19 cellular contexts compared by ENCODE assay signal in the genomic region with DNA sequence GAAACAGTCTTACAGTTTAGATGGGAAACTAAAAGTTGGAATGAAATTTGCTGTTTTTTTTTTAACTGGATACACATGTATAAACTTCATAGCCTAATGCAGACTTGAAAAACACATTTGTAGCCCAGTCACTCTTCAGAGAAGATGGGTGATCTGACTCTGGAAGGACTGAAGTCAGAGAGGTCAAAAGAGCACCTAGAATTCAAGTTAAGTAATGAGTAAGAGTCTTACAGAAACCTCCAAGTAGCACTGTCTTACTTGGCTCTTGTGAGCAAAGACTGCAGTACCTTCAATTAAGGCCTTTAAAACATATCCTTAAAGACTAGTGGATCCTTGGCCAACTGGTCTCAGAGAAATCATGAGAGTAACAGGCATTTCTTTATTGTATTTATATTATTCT. TPM values are rescaled to one million over a fixed set of nuclear protein-coding genes. Genes with fewer than 3 reads are reported as not detected.
A peak's percentile ranks its signal among the peaks of the same experiment; 100 is the strongest.
DNase-seq lines count a peak whose midpoint lies in the region; ATAC-seq, FAIRE-seq and TF ChIP-seq lines count a peak whose summit lies in the region.
"Had no signal": no experiment of that assay in that cellular context is flagged by ENCODE, and none has a peak within 500 bp of the region (broad histone marks: within the 10 kb centered on the region; RNA-seq: fewer than 3 reads in every experiment).

No MANE protein-coding gene starts in this region.

- H3K4me1 Mint-ChIP-seq in activated T-helper 17 cell treated with anti-CD3 and anti-CD28 coated beads, Interleukin-2, amount 50 U/mL, for 72 hours: no peaks in the 10 kb centered on the region
- H3K4me1 Mint-ChIP-seq in stimulated activated effector memory CD8-positive, alpha-beta T cell treated with anti-CD3 and anti-CD28 coated beads, Interleukin-12 subunit alpha, Interleukin-12 subunit beta, amount 100 ng/mL, for 72 hours: no peaks in the 10 kb centered on the region
- H3K4me1 Mint-ChIP-seq: B cell, H9 had no signal

- intact Hi-C loops in uterus (cut with DNase I; ENCODE audit: low total_unique reads): no loop called here

- H3K9me3 Mint-ChIP-seq in activated T-helper 17 cell treated with anti-CD3 and anti-CD28 coated beads, Interleukin-2, amount 50 U/mL, for 72 hours: no peaks in the 10 kb centered on the region
- no peaks in the 10 kb centered on the region for H3K9me3 Mint-ChIP-seq in stimulated activated effector memory CD8-positive, alpha-beta T cell treated with anti-CD3 and anti-CD28 coated beads, Interleukin-12 subunit alpha, Interleukin-12 subunit beta, amount 100 ng/mL, for 72 hours
- H3K9me3 Mint-ChIP-seq: CD4-positive, alpha-beta memory T cell; H9 had no signal

- peaks cover 97% of the 10 kb centered on the region for H3K36me3 Mint-ChIP-seq in activated T-helper 17 cell treated with anti-CD3 and anti-CD28 coated beads, Interleukin-2, amount 50 U/mL, for 72 hours (ENCODE audit: low read depth)
- H3K36me3 Mint-ChIP-seq in stimulated activated effector memory CD8-positive, alpha-beta T cell treated with anti-CD3 and anti-CD28 coated beads, Interleukin-12 subunit alpha, Interleukin-12 subunit beta, amount 100 ng/mL, for 72 hours: peaks cover 97% of the 10 kb centered on the region

- H3K9me3 ChIP-seq in small intestine (ENCODE audit: control insufficient read depth, low read depth) (no peaks in the 10 kb centered on the region), uterus (no peaks in the 10 kb centered on the region)

- TF ChIP-seq CTCF in D721Med (IDR thresholded peaks at IDR 0.05; ENCODE audit: insufficient read depth, missing control alignments) (no peak), fibroblast of villous mesenchyme (IDR thresholded peaks at IDR 0.05; ENCODE audit: insufficient read depth, low read depth, low read length) (no peak), uterus (IDR thresholded peaks at IDR 0.05) (no peak)

- no peak overlapping the region for H3K27ac ChIP-seq in small intestine (ENCODE audit: low read depth in 1 of 2, low read length in 1 of 2)
- no peak overlapping the region for H3K27ac ChIP-seq in uterus

- ATAC-seq in activated T-helper 17 cell treated with anti-CD3 and anti-CD28 coated beads, Interleukin-2, amount 50 U/mL, for 72 hours (replicated peaks): peak; percentile 37
- ATAC-seq in stimulated activated effector memory CD8-positive, alpha-beta T cell treated with anti-CD3 and anti-CD28 coated beads, Interleukin-12 subunit alpha, Interleukin-12 subunit beta, amount 100 ng/mL, for 72 hours: peak; percentile 64
- no peak for ATAC-seq in HG03342 (IDR thresholded peaks at IDR 0.05; ENCODE audit: unreplicated experiment)
- ATAC-seq: HepG2 had no signal

- H3K27ac Mint-ChIP-seq in activated T-helper 17 cell treated with anti-CD3 and anti-CD28 coated beads, Interleukin-2, amount 50 U/mL, for 72 hours: no peak overlapping the region
- no peak overlapping the region for H3K27ac Mint-ChIP-seq in stimulated activated effector memory CD8-positive, alpha-beta T cell treated with anti-CD3 and anti-CD28 coated beads, Interleukin-12 subunit alpha, Interleukin-12 subunit beta, amount 100 ng/mL, for 72 hours
- H3K27ac Mint-ChIP-seq: B cell; CD4-positive, alpha-beta memory T cell; H9 had no signal

- H3K36me3 ChIP-seq in small intestine (ENCODE audit: control insufficient read depth in 2 of 2, insufficient read depth in 2 of 2, low read length in 2 of 2) (peaks cover 6 to 21% of the 10 kb centered on the region in 2 donors), uterus (no peaks in the 10 kb centered on the region)

- H3K27me3 Mint-ChIP-seq in activated T-helper 17 cell treated with anti-CD3 and anti-CD28 coated beads, Interleukin-2, amount 50 U/mL, for 72 hours: no peaks in the 10 kb centered on the region
- H3K27me3 Mint-ChIP-seq: B cell; CD4-positive, alpha-beta memory T cell had no signal

- no peak overlapping the region for H3K4me3 ChIP-seq in fibroblast of villous mesenchyme (ENCODE audit: low read depth, low read length)
- H3K4me3 ChIP-seq in small intestine (ENCODE audit: low read depth in 1 of 2, low read length in 2 of 2): no peak overlapping the region
- no peak overlapping the region for H3K4me3 ChIP-seq in uterus

- DNase-seq in D721Med (ENCODE audit: insufficient read length, low spot score) (no peak), fibroblast of villous mesenchyme (ENCODE audit: low read depth) (peak; percentile 60), small intestine (no peak), uterus (no peak)
- no peak for DNase-seq in stimulated activated effector memory CD8-positive, alpha-beta T cell treated with anti-CD3 and anti-CD28 coated beads, Interleukin-12 subunit alpha, Interleukin-12 subunit beta, amount 100 ng/mL, for 72 hours (ENCODE audit: low spot score in 2 of 2)
- DNase-seq: ACHN; C1 segment of cervical spinal cord; CD4-positive, alpha-beta memory T cell; DMS153; DMS79 treated with DMSO at 0.1 percent for 48 hours; GDM1; GOT3; H9 had no signal

- FAIRE-seq in D721Med (lab: Jason Lieb, UNC): peak; percentile 38
- FAIRE-seq in small intestine (lab: Jason Lieb, UNC): no peak
- FAIRE-seq: GM12892, HepG2, HTR-8/SVneo had no signal

- H3K4me3 Mint-ChIP-seq in activated T-helper 17 cell treated with anti-CD3 and anti-CD28 coated beads, Interleukin-2, amount 50 U/mL, for 72 hours: no peak overlapping the region
- H3K4me3 Mint-ChIP-seq in stimulated activated effector memory CD8-positive, alpha-beta T cell treated with anti-CD3 and anti-CD28 coated beads, Interleukin-12 subunit alpha, Interleukin-12 subunit beta, amount 100 ng/mL, for 72 hours: no peak overlapping the region
- H3K4me3 Mint-ChIP-seq: B cell; CD4-positive, alpha-beta memory T cell; H9 had no signal

- H3K4me1 ChIP-seq in small intestine (ENCODE audit: control insufficient read depth in 2 of 2, insufficient read depth in 1 of 2, low read depth in 1 of 2, low read length in 1 of 2): no peaks in the 10 kb centered on the region
- H3K4me1 ChIP-seq in uterus: no peaks in the 10 kb centered on the region

- TF ChIP-seq POLR2A in uterus (IDR thresholded peaks at IDR 0.05): no peak

- H3K27me3 ChIP-seq in small intestine (ENCODE audit: control insufficient read depth in 2 of 2, insufficient read depth in 2 of 2, low read length in 2 of 2) (no peaks in the 10 kb centered on the region), uterus (no peaks in the 10 kb centered on the region)

RNA-seq across cellular contexts. Expression of a gene that starts 41.9 kb away (rescaled TPM):
- 10 to 100 TPM; 30.6 to 36.5 TPM for total RNA-seq in activated T-helper 17 cell treated with anti-CD3 and anti-CD28 coated beads, Interleukin-2, amount 50 U/mL, for 72 hours
- 43.5 and 56.6 TPM in 2 replicates for total RNA-seq in fibroblast of villous mesenchyme
- polyA plus RNA-seq in small intestine: 10 to 100 TPM; 18.1 to 40.7 (median 25.9) TPM
- total RNA-seq in uterus: 10 to 100 TPM; 29.1 to 98.5 (median 53.0) TPM
